8 cellular contexts compared by ENCODE assay signal in genomic region chr17:1005361-1005946, GRCh38. TPM values are rescaled to one million over a fixed set of nuclear protein-coding genes. Genes with fewer than 3 reads are reported as not detected.
DNase-seq lines count a peak whose midpoint lies in the region; ATAC-seq, FAIRE-seq and TF ChIP-seq lines count a peak whose summit lies in the region.

No MANE protein-coding gene starts in this region.

- H3K36me3 ChIP-seq in pancreas, result peaks cover 0 to 32% (median 0%) of the 10 kb centered on the region in 3 donors

- peak overlapping the region in 2 of 4 donors; percentile 15 to 35 for H3K4me3 ChIP-seq in pancreas

- DNase-seq in GM03348 (ENCODE audit: low spot score) (peak; percentile 59), RPMI7951 (ENCODE audit: low read depth) (peak; percentile 29), fibroblast of the conjunctiva (ENCODE audit: low read depth) (peak; percentile 78), pancreas (peak; percentile 77 to 90 (median 82)), A172 (ENCODE audit: low spot score) (no peak), amniotic stem cell (lab: John Stamatoyannopoulos, UW) (no peak)

- peaks cover 17 to 24% (median 18%) of the 10 kb centered on the region in 3 donors for H3K4me1 ChIP-seq in pancreas

- peak overlapping the region; percentile 35 to 90 (median 79) for H3K27ac ChIP-seq in pancreas

- intact Hi-C loops in pancreas (cut with DNase I), result no loop called here

- H3K27me3 ChIP-seq in pancreas, result no peaks in the 10 kb centered on the region

- TF ChIP-seq CTCF in pancreas (IDR thresholded peaks at IDR 0.05), result no peak

- ATAC-seq in pancreas (peak; percentile 82 to 84 (median 82)), GM21360 (IDR thresholded peaks at IDR 0.05; ENCODE audit: unreplicated experiment) (no peak), HG03354 (IDR thresholded peaks at IDR 0.05; ENCODE audit: poor library complexity, severe bottlenecking, unreplicated experiment) (no peak)

- FAIRE-seq in pancreas (lab: Jason Lieb, UNC), result no peak

- H3K9me3 ChIP-seq in pancreas, result no peaks in the 10 kb centered on the region

- WGBS in pancreas, 2 donors, result 7 to 9% methylated on average over 23 of the region's 23 CpGs

RNA-seq across cellular contexts. Expression of gene TIMM22, which starts 8.5 kb away (rescaled TPM):
- 13.6 and 16.4 TPM in 2 replicates for total RNA-seq in RPMI7951 (2014; rRNA removed; shearing (Covaris generic))
- total RNA-seq in pancreas, result 1 to 10 TPM; 3.1 to 6.0 (median 4.6) TPM
- 1 to 10 TPM; 3.9 to 6.5 TPM for polyA plus RNA-seq in pancreas
- total RNA-seq in A172 (2014; rRNA removed; shearing (Covaris generic)), result 17.4 and 23.5 TPM in 2 replicates

RNA-seq across cellular contexts. Expression of gene NXN, which starts 25.9 kb away (rescaled TPM):
- total RNA-seq in RPMI7951 (2014; rRNA removed; shearing (Covaris generic)), result 5.9 and 8.4 TPM in 2 replicates
- total RNA-seq in pancreas, result 10 to 100 TPM; 25.2 to 35.0 (median 30.7) TPM
- polyA plus RNA-seq in pancreas, result 10 to 100 TPM; 17.4 to 20.9 TPM
- 4.6 and 7.2 TPM in 2 replicates for total RNA-seq in A172 (2014; rRNA removed; shearing (Covaris generic))

Comparison
In these comparisons a context has a peak if more than half of its experiments do, and no peak if none do; other contexts are left out.
1. DNase-seq: peak in GM03348 (single experiment), RPMI7951 (single experiment), fibroblast of the conjunctiva (single experiment) and pancreas (6 of 6); none in A172 (single experiment) and amniotic stem cell (single experiment).
2. ATAC-seq: peak in pancreas (4 of 4); none in GM21360 (single experiment) and HG03354 (single experiment).